17 cellular contexts compared by ENCODE assay signal in the genomic region with DNA sequence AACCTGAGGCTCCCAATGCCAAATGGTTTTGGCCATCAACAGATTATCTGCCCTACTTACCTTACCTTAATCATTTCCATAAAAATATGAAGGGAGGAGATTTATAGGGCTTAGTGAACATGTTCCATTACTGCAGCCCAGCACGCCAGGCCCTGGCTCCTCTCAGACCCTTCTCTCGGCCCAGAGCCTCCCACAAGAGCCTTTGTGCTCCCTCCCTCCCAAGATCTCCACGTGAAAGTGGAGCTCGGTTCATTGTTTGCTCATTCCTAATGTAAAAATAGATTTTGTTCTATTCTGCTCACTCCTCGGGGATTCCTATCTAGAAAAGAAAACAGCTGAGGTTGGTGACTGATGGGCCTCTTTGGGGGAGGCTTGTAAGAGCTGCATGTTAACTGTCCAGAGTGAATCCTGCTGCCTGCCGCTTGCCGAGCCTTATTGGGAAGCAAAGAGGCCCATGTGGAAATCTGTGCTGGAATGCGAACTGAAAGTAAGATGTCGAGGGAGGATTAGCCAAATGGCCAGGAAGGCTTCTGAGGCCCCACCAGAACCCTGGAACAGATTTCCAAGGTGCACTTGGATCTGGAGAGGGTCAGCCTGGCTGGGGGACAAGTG.
DNase-seq lines count a peak whose midpoint lies in the region; ATAC-seq, FAIRE-seq and TF ChIP-seq lines count a peak whose summit lies in the region.
"Had no signal": no experiment of that assay in that cellular context is flagged by ENCODE, and none has a peak within 500 bp of the region (broad histone marks: within the 10 kb centered on the region; RNA-seq: fewer than 3 reads in every experiment).

No MANE protein-coding gene starts in this region.

- no peak for TF ChIP-seq RAD21 in H1 (IDR thresholded peaks at IDR 0.05 in 1 of 2, conservative IDR thresholded peaks at IDR 0.05 in 1 of 2; ENCODE audit: low read depth in 2 of 2, low read length in 2 of 2)

- H3K23me2 ChIP-seq in H9 (ENCODE audit: insufficient read length, low read depth, low read length, poor library complexity, severe bottlenecking): no peaks in the 10 kb centered on the region
- H3K23me2 ChIP-seq in H1 (ENCODE audit: low read depth, low read length): 0 out of 2 replicates have a peak, but pooled peaks cover 2% of the 10 kb centered on the region

- FAIRE-seq in H1 (lab: Jason Lieb, UNC): no peak
- FAIRE-seq: astrocyte had no signal

- no peaks in the 10 kb centered on the region for H3K36me3 ChIP-seq in H1 (ENCODE audit: control insufficient read depth in 2 of 4, insufficient read depth in 4 of 4, low read length in 3 of 4)
- no peaks in the 10 kb centered on the region for H3K36me3 ChIP-seq in stomach smooth muscle (ENCODE audit: control insufficient read depth in 2 of 2, insufficient read depth in 2 of 2, low read length in 2 of 2)

- H4K5ac ChIP-seq in H9 (ENCODE audit: insufficient read length, low read depth, low read length): no peak overlapping the region
- H4K5ac ChIP-seq in H1 (ENCODE audit: insufficient read length, low read depth, low read length): no peak overlapping the region

- H2BK12ac ChIP-seq in H9 (ENCODE audit: insufficient read length, low read depth, low read length): no peak overlapping the region
- no peak overlapping the region for H2BK12ac ChIP-seq in H1 (ENCODE audit: low read depth, low read length)

- no peak overlapping the region for H2AK5ac ChIP-seq in H9 (ENCODE audit: insufficient read length, low read length)
- no peak overlapping the region for H2AK5ac ChIP-seq in H1 (ENCODE audit: low read depth, low read length)

- no CpG with 5 or more reads among the region's 9 CpGs for WGBS in H9 (ENCODE audit: extremely low coverage, insufficient read length, low lambda C conversion rate)
- WGBS in H1 (ENCODE audit: extremely low coverage in 1 of 2, insufficient coverage in 1 of 2, insufficient read length in 1 of 2, insufficient replicate concordance in 2 of 2, low coverage in 1 of 2, low lambda C conversion rate in 2 of 2, missing lambda C conversion rate in 1 of 2), 2 experiments: 86% methylated on average over 9 of the region's 9 CpGs; no CpG with 5 or more reads in 1 of the 2 experiments

- H3K4me2 ChIP-seq in H9 (ENCODE audit: insufficient read depth, insufficient read length, low read length) (no peak overlapping the region), H1 (ENCODE audit: insufficient read depth in 1 of 2, low read depth in 2 of 2, low read length in 2 of 2) (no peak overlapping the region; a peak in 1 of 4 replicates)

- no peaks in the 10 kb centered on the region for H3K79me1 ChIP-seq in H9 (ENCODE audit: insufficient read depth, low read depth, low read length, poor library complexity, severe bottlenecking)
- H3K79me1 ChIP-seq in H1 (ENCODE audit: low read depth, low read length): peaks cover 4% of the 10 kb centered on the region; the same call in 1 of the 2 replicates

- H3T11ph ChIP-seq in H9 (ENCODE audit: low read length): no peak overlapping the region

- no peak for TF ChIP-seq CTCF in H9 (conservative IDR thresholded peaks at IDR 0.05)
- no peak for TF ChIP-seq CTCF in H1 (IDR thresholded peaks at IDR 0.05; ENCODE audit: control extremely low read depth in 1 of 3, insufficient read depth in 1 of 3, low read depth in 1 of 3, low read length in 3 of 3)

- H3K4ac ChIP-seq in H9 (ENCODE audit: low read depth, low read length) (no peak overlapping the region), H1 (replicated peaks; ENCODE audit: insufficient read length, low read depth, low read length) (no peak overlapping the region)

- no peak overlapping the region for H2BK20ac ChIP-seq in H9 (ENCODE audit: low read depth, low read length, poor library complexity, severe bottlenecking)
- H2BK20ac ChIP-seq in H1 (ENCODE audit: low read length): 0 out of 2 replicates have a peak overlapping the region, but pooled peaks have one; percentile 50

- H3K4me3 Mint-ChIP-seq in H9: no peak overlapping the region
- H3K4me3 Mint-ChIP-seq: activated T-helper 17 cell treated with anti-CD3 and anti-CD28 coated beads, Interleukin-2, amount 50 U/mL, for 72 hours; B cell; naive thymus-derived CD8-positive, alpha-beta T cell had no signal

- H3K56ac ChIP-seq in H9 (ENCODE audit: insufficient read length, low read depth, low read length) (no peak overlapping the region), H1 (replicated peaks; ENCODE audit: insufficient read length, low read depth, low read length) (no peak overlapping the region)

- H3K27ac Mint-ChIP-seq in H9: peak overlapping the region in 2 of 3 experiments; percentile 32 to 42; a peak in 3 of 7 replicates
- H3K27ac Mint-ChIP-seq: activated T-helper 17 cell treated with anti-CD3 and anti-CD28 coated beads, Interleukin-2, amount 50 U/mL, for 72 hours; B cell; naive thymus-derived CD8-positive, alpha-beta T cell had no signal

- no peak overlapping the region for H3K4me3 ChIP-seq in H1 (ENCODE audit: extremely low read depth in 1 of 4, insufficient read depth in 2 of 4, low read depth in 3 of 4, low read length in 4 of 4)
- H3K4me3 ChIP-seq in stomach smooth muscle (ENCODE audit: low read length in 2 of 2): peak overlapping the region; percentile 17 to 49
- H3K4me3 ChIP-seq: skin epidermis had no signal

- H3K9me3 Mint-ChIP-seq in H9: no peaks in the 10 kb centered on the region; a peak in 1 of 5 replicates
- H3K9me3 Mint-ChIP-seq: activated T-helper 17 cell treated with anti-CD3 and anti-CD28 coated beads, Interleukin-2, amount 50 U/mL, for 72 hours had no signal

- no peaks in the 10 kb centered on the region for H3K27me3 Mint-ChIP-seq in H9 (ENCODE audit: low read depth)
- H3K27me3 Mint-ChIP-seq: activated T-helper 17 cell treated with anti-CD3 and anti-CD28 coated beads, Interleukin-2, amount 50 U/mL, for 72 hours; B cell had no signal

- no peaks in the 10 kb centered on the region for H3K9me3 ChIP-seq in H9 (ENCODE audit: control insufficient read depth, low read depth, low read length)
- H3K9me3 ChIP-seq in H1 (ENCODE audit: insufficient read depth in 2 of 2, low read depth in 1 of 2, low read length in 1 of 2): no peaks in the 10 kb centered on the region; a peak in 1 of 4 replicates
- no peaks in the 10 kb centered on the region for H3K9me3 ChIP-seq in stomach smooth muscle (ENCODE audit: control insufficient read depth in 2 of 2, low read length in 2 of 2)

- H4K8ac ChIP-seq in H9 (replicated peaks; ENCODE audit: insufficient read length, low read depth, low read length): no peak overlapping the region
- H4K8ac ChIP-seq in H1 (ENCODE audit: extremely low read depth, insufficient read depth, low read length): no peak overlapping the region

- no peak for TF ChIP-seq EP300 in H1 (IDR thresholded peaks at IDR 0.05; ENCODE audit: borderline replicate concordance in 1 of 2, low read depth in 2 of 2, low read length in 2 of 2)

- H3K27ac ChIP-seq in H9 (ENCODE audit: insufficient read length, low read depth, low read length): no peak overlapping the region
- H3K27ac ChIP-seq in H1 (ENCODE audit: low read depth, low read length): no peak overlapping the region
- peak overlapping the region; percentile 46 for H3K27ac ChIP-seq in stomach smooth muscle (ENCODE audit: low read length)

- POLR2A ChIA-PET in H1 (lab: Charles Lee; ENCODE audit: partially characterized antibody): interaction anchor here (0.8 to 2.6 kb wide), 4 partner anchors 9 to 28 kb away, joined by 3 to 11 read pairs (median 8); no protein-coding TSS in a partner anchor

- H3K36me3 Mint-ChIP-seq in H9 (ENCODE audit: insufficient read depth in 1 of 3, low read depth in 3 of 3): peaks cover 13 to 24% (median 14%) of the 10 kb centered on the region in 3 experiments; a peak in 5 of 7 replicates
- H3K36me3 Mint-ChIP-seq: naive thymus-derived CD8-positive, alpha-beta T cell had no signal

- no peak overlapping the region for H4K91ac ChIP-seq in H9 (ENCODE audit: insufficient read length, low read depth, low read length)
- no peak overlapping the region for H4K91ac ChIP-seq in H1 (replicated peaks; ENCODE audit: insufficient read length, low read length)

- no peak overlapping the region for H3K23ac ChIP-seq in H9 (ENCODE audit: insufficient read length, low read depth, low read length)
- H3K23ac ChIP-seq in H1 (ENCODE audit: insufficient read length): no peak overlapping the region

- no peak for TF ChIP-seq POLR2A in H1 (IDR thresholded peaks at IDR 0.05; ENCODE audit: control extremely low read depth in 1 of 2, low read depth in 2 of 2, low read length in 2 of 2)

- H4K20me1 ChIP-seq in H9 (ENCODE audit: control insufficient read depth, insufficient read depth, insufficient read length) (no peaks in the 10 kb centered on the region), H1 (replicated peaks in 1 of 2; ENCODE audit: control insufficient read depth in 1 of 2, insufficient read depth in 2 of 2, low read length in 2 of 2) (no peaks in the 10 kb centered on the region)

- H2AFZ ChIP-seq in H9 (ENCODE audit: low read length) (no peak overlapping the region), H1 (ENCODE audit: low read length) (no peak overlapping the region)

- H3K79me2 ChIP-seq in H9 (ENCODE audit: insufficient read depth, low read length) (no peaks in the 10 kb centered on the region), H1 (ENCODE audit: control insufficient read depth in 1 of 2, insufficient read depth in 2 of 2, low read length in 2 of 2) (no peaks in the 10 kb centered on the region; a peak in 1 of 4 replicates)

- DNase-seq in H9: no peak
- no peak for DNase-seq in H1 (ENCODE audit: low read depth in 1 of 2, low spot score in 2 of 2)
- peak; percentile 4 for DNase-seq in medulla oblongata (ENCODE audit: extremely low spot score)
- no peak for DNase-seq in T1000 (lab: John Stamatoyannopoulos, UW)
- no peak for DNase-seq in DMS79 (lab: John Stamatoyannopoulos, UW)
- DNase-seq in activated CD4-positive, CD25-positive, alpha-beta regulatory T cell (lab: John Stamatoyannopoulos, UW): no peak
- DNase-seq: activated CD4-positive, alpha-beta T cell treated with anti-CD3 and anti-CD28 coated beads, Interleukin-2, amount 50 U/mL, for 48 hours; kidney glomerular epithelial cell; naive thymus-derived CD8-positive, alpha-beta T cell; NCI-H2029 treated with DMSO at 0.1 percent for 48 hours; NCI-H774 had no signal

- no peak overlapping the region for H2BK15ac ChIP-seq in H9 (ENCODE audit: low read depth, low read length)
- H2BK15ac ChIP-seq in H1 (ENCODE audit: low read length): no peak overlapping the region

- H3K9ac ChIP-seq in H9 (ENCODE audit: extremely low read depth, insufficient read length, low read length) (no peak overlapping the region), H1 (replicated peaks in 1 of 4; ENCODE audit: extremely low read depth in 1 of 4, low read depth in 3 of 4, low read length in 3 of 4) (no peak overlapping the region), stomach smooth muscle (ENCODE audit: low read length in 2 of 2) (no peak overlapping the region)

- H3K4me1 Mint-ChIP-seq in H9: peaks cover 37 to 40% of the 10 kb centered on the region in 2 experiments
- H3K4me1 Mint-ChIP-seq: activated T-helper 17 cell treated with anti-CD3 and anti-CD28 coated beads, Interleukin-2, amount 50 U/mL, for 72 hours; B cell; naive thymus-derived CD8-positive, alpha-beta T cell had no signal

- H3K18ac ChIP-seq in H9 (ENCODE audit: insufficient read length, low read depth, low read length) (no peak overlapping the region), H1 (ENCODE audit: extremely low read depth, low read length) (no peak overlapping the region)

- H3K4me1 ChIP-seq in H9 (ENCODE audit: insufficient read depth, low read length): peaks cover 6% of the 10 kb centered on the region
- peaks cover 0 to 6% (median 1%) of the 10 kb centered on the region in 4 experiments; a peak in 3 of 7 replicates for H3K4me1 ChIP-seq in H1 (replicated peaks in 1 of 4; ENCODE audit: control insufficient read depth in 3 of 4, insufficient read depth in 4 of 4, low read length in 3 of 4)
- peaks cover 4% of the 10 kb centered on the region for H3K4me1 ChIP-seq in stomach smooth muscle (ENCODE audit: control insufficient read depth, insufficient read depth, low read length)

- H2BK5ac ChIP-seq in H9 (ENCODE audit: insufficient read length, low read length): no peak overlapping the region
- H2BK5ac ChIP-seq in H1 (ENCODE audit: low read depth, low read length): no peak overlapping the region

- CTCF ChIA-PET in H1 (lab: Charles Lee; ENCODE audit: partially characterized antibody): no interaction called here

- no peak for ATAC-seq in HG03565 (IDR thresholded peaks at IDR 0.05; ENCODE audit: unreplicated experiment)
- ATAC-seq: activated T-helper 17 cell treated with anti-CD3 and anti-CD28 coated beads, Interleukin-2, amount 50 U/mL, for 72 hours; naive thymus-derived CD8-positive, alpha-beta T cell had no signal

- H2BK120ac ChIP-seq in H9 (ENCODE audit: low read depth, low read length, poor library complexity, severe bottlenecking) (no peak overlapping the region), H1 (replicated peaks; ENCODE audit: low read depth, low read length) (no peak overlapping the region)

- H3K14ac ChIP-seq in H9 (ENCODE audit: insufficient read depth, low read length) (no peak overlapping the region), H1 (ENCODE audit: insufficient read length) (no peak overlapping the region)

- no peaks in the 10 kb centered on the region for H3K27me3 ChIP-seq in H9 (ENCODE audit: insufficient read depth, low read length)
- no peaks in the 10 kb centered on the region for H3K27me3 ChIP-seq in H1 (replicated peaks in 1 of 4; ENCODE audit: control insufficient read depth in 3 of 4, extremely low read depth in 1 of 4, insufficient read depth in 3 of 4, low read length in 3 of 4)
- H3K27me3 ChIP-seq in stomach smooth muscle (ENCODE audit: control insufficient read depth in 1 of 2, insufficient read depth in 2 of 2, low read length in 2 of 2): no peaks in the 10 kb centered on the region

Comparison
In these comparisons a context has a peak if more than half of its experiments do, and no peak if none do; other contexts are left out.
1. H3K4me3 ChIP-seq: peak in stomach smooth muscle (2 of 2); none in H1 (0 of 4).